8 cellular contexts compared by ENCODE assay signal in the genomic region with DNA sequence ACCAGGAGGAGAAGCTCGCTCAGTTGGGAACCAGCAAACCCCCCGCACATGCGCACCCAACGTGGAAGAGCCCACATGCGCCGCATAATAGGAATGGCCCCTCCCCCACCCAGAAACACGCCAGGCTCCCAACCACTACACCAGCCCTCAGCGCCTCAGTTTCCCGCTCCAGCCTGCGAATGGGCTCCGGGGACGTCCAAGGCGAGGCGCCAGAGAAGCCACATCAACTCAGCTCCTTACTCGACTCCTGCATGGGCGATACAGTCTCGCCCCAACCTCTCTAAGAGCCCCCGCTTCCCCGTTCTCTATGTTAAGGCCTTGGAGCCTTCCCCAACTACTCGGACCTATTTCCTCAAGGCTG. TPM values are rescaled to one million over a fixed set of nuclear protein-coding genes. Genes with fewer than 3 reads are reported as not detected.
DNase-seq lines count a peak whose midpoint lies in the region; ATAC-seq lines count a peak whose summit lies in the region.

No MANE protein-coding gene starts in this region.

- peak overlapping the region; percentile 92 for H3K18ac ChIP-seq in trophoblast cell (ENCODE audit: low read length)

- H3K36me3 Mint-ChIP-seq in activated naive CD8-positive, alpha-beta T cell treated with anti-CD3 and anti-CD28 coated beads, Interleukin-2, amount 10 ng/mL, durations not matched to agents 7 days and 5 days = peaks cover 35% of the 10 kb centered on the region

- peak overlapping the region; percentile 55 for H2AK5ac ChIP-seq in trophoblast cell (ENCODE audit: low read length)

- H3K9me3 Mint-ChIP-seq in activated naive CD8-positive, alpha-beta T cell treated with anti-CD3 and anti-CD28 coated beads, Interleukin-2, amount 10 ng/mL, durations not matched to agents 7 days and 5 days = no peaks in the 10 kb centered on the region

- H3K4me1 ChIP-seq in trophoblast cell (ENCODE audit: control insufficient read depth in 1 of 2, insufficient read depth in 2 of 2, low read length in 2 of 2) = peaks cover 2 to 3% of the 10 kb centered on the region in 2 experiments
- no peaks in the 10 kb centered on the region for H3K4me1 ChIP-seq in urinary bladder (ENCODE audit: insufficient read depth)

- H3K27ac ChIP-seq in trophoblast cell (ENCODE audit: low read depth, low read length) = peak overlapping the region; percentile 83
- peak overlapping the region; percentile 97 for H3K27ac ChIP-seq in urinary bladder (ENCODE audit: low read depth)

- H3K27me3 ChIP-seq in trophoblast cell (ENCODE audit: insufficient read depth, low read length) = no peaks in the 10 kb centered on the region

- ATAC-seq in activated naive CD8-positive, alpha-beta T cell treated with anti-CD3 and anti-CD28 coated beads, Interleukin-2, amount 10 ng/mL, durations not matched to agents 7 days and 5 days (ENCODE audit: low read depth) = no peak
- peak; percentile 74 for ATAC-seq in Right ventricle myocardium superior (ENCODE audit: poor library complexity)

- peak overlapping the region; percentile 99 for H3K27ac Mint-ChIP-seq in activated naive CD8-positive, alpha-beta T cell treated with anti-CD3 and anti-CD28 coated beads, Interleukin-2, amount 10 ng/mL, durations not matched to agents 7 days and 5 days

- peak overlapping the region; percentile 91 for H3K4me2 ChIP-seq in trophoblast cell (ENCODE audit: low read length)

- no peaks in the 10 kb centered on the region for H3K9me3 ChIP-seq in trophoblast cell (ENCODE audit: insufficient read depth, low read depth, low read length)

- H3K36me3 ChIP-seq in trophoblast cell (ENCODE audit: control insufficient read depth in 1 of 2, insufficient read depth in 2 of 2, low read length in 2 of 2) (peaks cover 6 to 12% of the 10 kb centered on the region in 2 experiments), urinary bladder (ENCODE audit: insufficient read depth) (peaks cover 6% of the 10 kb centered on the region)

- WGBS in trophoblast cell (ENCODE audit: extremely low coverage, insufficient coverage, insufficient read length) = no CpG with 5 or more reads among the region's 20 CpGs
- WGBS in urinary bladder = under 1% methylated on average over 20 of the region's 20 CpGs

- peak overlapping the region; percentile 94 for H4K91ac ChIP-seq in trophoblast cell (ENCODE audit: low read depth, low read length)

- peak overlapping the region; percentile 95 for H3K9ac ChIP-seq in trophoblast cell (ENCODE audit: low read length)

- intact Hi-C loops in Right ventricle myocardium superior (cut with DNase I) = loop anchor here (2.0 to 5.0 kb wide), 2 partner anchors 78 to 106 kb away; no protein-coding TSS in a partner anchor

- no peak overlapping the region for H3K23ac ChIP-seq in trophoblast cell (ENCODE audit: low read length)

- H3K79me2 ChIP-seq in trophoblast cell (ENCODE audit: control insufficient read depth, insufficient read depth, low read length, poor library complexity) = peaks cover 15% of the 10 kb centered on the region

- peak overlapping the region; percentile 77 for H2BK5ac ChIP-seq in trophoblast cell (ENCODE audit: low read depth, low read length, poor library complexity)

- peak overlapping the region; percentile 86 for H2BK120ac ChIP-seq in trophoblast cell (ENCODE audit: insufficient read depth, low read length, poor library complexity)

- H3K4ac ChIP-seq in trophoblast cell (ENCODE audit: low read depth, low read length) = peak overlapping the region; percentile 94

- no peaks in the 10 kb centered on the region for H3K27me3 Mint-ChIP-seq in activated naive CD8-positive, alpha-beta T cell treated with anti-CD3 and anti-CD28 coated beads, Interleukin-2, amount 10 ng/mL, durations not matched to agents 7 days and 5 days

- POLR2A ChIA-PET in activated naive CD8-positive, alpha-beta T cell treated with anti-CD3 and anti-CD28 coated beads, Interleukin-2, amount 10 ng/mL, durations not matched to agents 7 days and 5 days (lab: Charles Lee) = interaction anchor here (0.9 to 4.6 kb wide), 18 partner anchors 10 to 508 kb away, joined by 3 to 49 read pairs (median 4); a partner anchor contains a TSS

- H3K4me3 Mint-ChIP-seq in activated naive CD8-positive, alpha-beta T cell treated with anti-CD3 and anti-CD28 coated beads, Interleukin-2, amount 10 ng/mL, durations not matched to agents 7 days and 5 days = peak overlapping the region; percentile 98

- peak overlapping the region; percentile 90 for H4K12ac ChIP-seq in trophoblast cell (ENCODE audit: low read depth, low read length)

- peak overlapping the region; percentile 41 for H2AFZ ChIP-seq in trophoblast cell (ENCODE audit: insufficient read depth, low read length, poor library complexity)

- H3K79me1 ChIP-seq in trophoblast cell (ENCODE audit: low read length) = peaks cover 14% of the 10 kb centered on the region

- H2BK12ac ChIP-seq in trophoblast cell (ENCODE audit: low read length) = no peak overlapping the region

- H3K14ac ChIP-seq in trophoblast cell (ENCODE audit: low read length) = peak overlapping the region; percentile 96

- peak overlapping the region; percentile 74 for H4K8ac ChIP-seq in trophoblast cell (ENCODE audit: low read depth, low read length)

- DNase-seq in NOMO-1 (lab: John Stamatoyannopoulos, UW; ENCODE audit: unreplicated experiment in 2 of 2) (peak; percentile 43 to 57), NOMO-1 treated with dmso at 0.1 percent for 144 hours (lab: John Stamatoyannopoulos, UW; ENCODE audit: unreplicated experiment) (no peak), Kasumi-1 (lab: John Stamatoyannopoulos, UW) (peak; percentile 57 to 68), SK-N-DZ (ENCODE audit: low spot score) (peak; percentile 83), Right ventricle myocardium superior (peak; percentile 84), trophoblast cell (peak; percentile 44 to 71)
- peak; percentile 66 for DNase-seq in activated naive CD8-positive, alpha-beta T cell treated with anti-CD3 and anti-CD28 coated beads, Interleukin-2, amount 10 ng/mL, durations not matched to agents 7 days and 5 days

- peaks cover 46% of the 10 kb centered on the region for H3K4me1 Mint-ChIP-seq in activated naive CD8-positive, alpha-beta T cell treated with anti-CD3 and anti-CD28 coated beads, Interleukin-2, amount 10 ng/mL, durations not matched to agents 7 days and 5 days

- H3K4me3 ChIP-seq in trophoblast cell (ENCODE audit: low read depth, low read length) (peak overlapping the region; percentile 90), urinary bladder (ENCODE audit: low read depth, low read length) (peak overlapping the region; percentile 65)

RNA-seq across cellular contexts. Expression of a gene that starts 0.5 kb away (rescaled TPM):
- 480 and 539 TPM in 2 replicates for polyA plus RNA-seq in SK-N-DZ (2014; cell fraction: cytosol; rRNA removed)
- 1,112 and 1,249 TPM in 2 replicates for polyA plus RNA-seq in SK-N-DZ (2014; cell fraction: nucleus; rRNA removed)
- total RNA-seq in activated naive CD8-positive, alpha-beta T cell treated with anti-CD3 and anti-CD28 coated beads, Interleukin-2, amount 10 ng/mL, durations not matched to agents 7 days and 5 days = 100 to 1,000 TPM; 314 to 323 TPM
- total RNA-seq in Right ventricle myocardium superior (90.9 TPM), urinary bladder (317 TPM)
- polyA plus RNA-seq in trophoblast cell (2013) = 176 and 177 TPM in 2 replicates
- polyA plus RNA-seq in urinary bladder = 122 TPM

RNA-seq across cellular contexts. Expression of a gene that starts 18.5 kb away (rescaled TPM):
- polyA plus RNA-seq in SK-N-DZ (2014; cell fraction: cytosol; rRNA removed) = 51.3 and 65.9 TPM in 2 replicates
- 40.5 and 41.9 TPM in 2 replicates for polyA plus RNA-seq in SK-N-DZ (2014; cell fraction: nucleus; rRNA removed)
- total RNA-seq in activated naive CD8-positive, alpha-beta T cell treated with anti-CD3 and anti-CD28 coated beads, Interleukin-2, amount 10 ng/mL, durations not matched to agents 7 days and 5 days = 10 to 100 TPM; 54.0 to 57.8 TPM
- total RNA-seq in Right ventricle myocardium superior (73.7 TPM), urinary bladder (84.5 TPM)
- 36.2 and 37.1 TPM in 2 replicates for polyA plus RNA-seq in trophoblast cell (2013)
- polyA plus RNA-seq in urinary bladder = 58.7 TPM

RNA-seq across cellular contexts. Expression of a gene that starts 51.3 kb away (rescaled TPM):
- polyA plus RNA-seq in SK-N-DZ (2014; cell fraction: cytosol; rRNA removed) = 10.0 and 12.3 TPM in 2 replicates
- 40.2 TPM in 2 replicates for polyA plus RNA-seq in SK-N-DZ (2014; cell fraction: nucleus; rRNA removed)
- total RNA-seq in activated naive CD8-positive, alpha-beta T cell treated with anti-CD3 and anti-CD28 coated beads, Interleukin-2, amount 10 ng/mL, durations not matched to agents 7 days and 5 days = 1 to 10 TPM in 1 of 2 experiments, under 1 TPM in 1; 0.28 to 1.2 TPM
- total RNA-seq in Right ventricle myocardium superior = 44.6 TPM
- polyA plus RNA-seq in trophoblast cell (2013) = 12.4 and 13.0 TPM in 2 replicates
- total RNA-seq in urinary bladder = 14.9 TPM
- 57.1 TPM for polyA plus RNA-seq in urinary bladder
